ENCODE assay signal across 12 cellular contexts in the genomic region with DNA sequence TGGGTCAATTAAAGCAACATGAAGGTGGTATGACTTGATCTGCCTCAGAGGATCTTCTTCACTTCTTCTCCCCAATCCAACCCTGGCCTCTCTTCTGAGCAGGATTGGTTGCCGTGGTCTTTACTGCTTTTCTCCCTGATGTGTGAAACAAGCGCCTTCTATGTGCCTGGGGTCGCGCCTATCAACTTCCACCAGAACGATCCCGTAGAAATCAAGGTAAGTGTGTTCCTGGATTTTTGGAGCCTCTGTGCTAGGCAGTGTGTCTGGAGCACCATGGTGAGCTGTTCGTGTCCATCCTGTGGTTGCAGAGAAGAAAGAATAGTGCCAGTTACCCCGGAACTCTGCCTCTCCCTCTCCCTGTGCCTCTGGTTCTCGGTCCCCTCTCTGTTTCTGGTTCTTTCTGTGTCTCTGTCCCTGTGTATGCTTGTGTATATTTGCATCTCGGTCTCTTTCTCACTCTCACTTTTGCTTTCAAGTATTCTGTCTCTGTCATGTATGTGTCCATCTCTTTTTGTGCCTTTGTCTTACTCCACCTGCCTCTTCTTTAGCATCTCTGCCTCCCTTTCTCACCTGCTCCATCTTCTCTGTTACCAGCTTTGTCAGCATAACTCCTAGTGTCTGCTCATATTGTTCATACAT. TPM values are rescaled to one million over a fixed set of nuclear protein-coding genes. Genes with fewer than 3 reads are reported as not detected.
DNase-seq lines count a peak whose midpoint lies in the region; ATAC-seq and FAIRE-seq lines count a peak whose summit lies in the region.
"Had no signal": no experiment of that assay in that cellular context is flagged by ENCODE, and none has a peak within 500 bp of the region (broad histone marks: within the 10 kb centered on the region; RNA-seq: fewer than 3 reads in every experiment).

No MANE protein-coding gene starts in this region.

- no peak overlapping the region for H3K4me3 Mint-ChIP-seq in activated T-helper 2 cell treated with anti-CD3 and anti-CD28 coated beads, Interferon-gamma antibody, Interleukin-2, Interleukin-4, amounts not matched to agents 10 μg/mL and 5 μg/mL and 100 μg/mL, durations not matched to agents 14 hours and 24 hours and 36 hours (ENCODE audit: low read depth)
- no peak overlapping the region for H3K4me3 Mint-ChIP-seq in activated naive CD8-positive, alpha-beta T cell treated with anti-CD3 and anti-CD28 coated beads for 36 hours

- no peak for DNase-seq in activated T-helper 2 cell treated with anti-CD3 and anti-CD28 coated beads, Interferon-gamma antibody, Interleukin-2, Interleukin-4, amounts not matched to agents 10 μg/mL and 5 μg/mL and 100 μg/mL, durations not matched to agents 14 hours and 24 hours and 36 hours (ENCODE audit: low spot score)
- DNase-seq in RCC 7860 (ENCODE audit: low spot score) (no peak), AG08396 (ENCODE audit: low spot score) (no peak)
- no peak for DNase-seq in activated naive CD8-positive, alpha-beta T cell treated with anti-CD3 and anti-CD28 coated beads for 36 hours
- DNase-seq: mesenchymal stem cell; NCI-H2171 treated with DMSO at 0.1 percent for 48 hours; pancreas; RPMI8226; stimulated activated naive CD4-positive, alpha-beta T cell had no signal

- peaks cover 45% of the 10 kb centered on the region for H3K36me3 Mint-ChIP-seq in activated T-helper 2 cell treated with anti-CD3 and anti-CD28 coated beads, Interferon-gamma antibody, Interleukin-2, Interleukin-4, amounts not matched to agents 10 μg/mL and 5 μg/mL and 100 μg/mL, durations not matched to agents 14 hours and 24 hours and 36 hours (ENCODE audit: low read depth)
- H3K36me3 Mint-ChIP-seq in activated naive CD8-positive, alpha-beta T cell treated with anti-CD3 and anti-CD28 coated beads for 36 hours, result peaks cover 21% of the 10 kb centered on the region

- FAIRE-seq in RCC 7860 (lab: Jason Lieb, UNC), result no peak
- FAIRE-seq: pancreas had no signal

- ATAC-seq in GM18907 (IDR thresholded peaks at IDR 0.05; ENCODE audit: unreplicated experiment) (peak; percentile 75), GM21526 (IDR thresholded peaks at IDR 0.05; ENCODE audit: low FRiP score, unreplicated experiment) (peak; percentile 89), HG03064 (IDR thresholded peaks at IDR 0.05; ENCODE audit: low read depth, unreplicated experiment) (peak; percentile 75)
- ATAC-seq: pancreas had no signal

- peaks cover 5% of the 10 kb centered on the region for H3K4me1 Mint-ChIP-seq in activated T-helper 2 cell treated with anti-CD3 and anti-CD28 coated beads, Interferon-gamma antibody, Interleukin-2, Interleukin-4, amounts not matched to agents 10 μg/mL and 5 μg/mL and 100 μg/mL, durations not matched to agents 14 hours and 24 hours and 36 hours (ENCODE audit: low read depth)
- peaks cover 16% of the 10 kb centered on the region for H3K4me1 Mint-ChIP-seq in activated naive CD8-positive, alpha-beta T cell treated with anti-CD3 and anti-CD28 coated beads for 36 hours

- intact Hi-C loops in activated T-helper 2 cell treated with anti-CD3 and anti-CD28 coated beads, Interferon-gamma antibody, Interleukin-2, Interleukin-4, amounts not matched to agents 10 μg/mL and 5 μg/mL and 100 μg/mL, durations not matched to agents 14 hours and 24 hours and 36 hours (cut with micrococcal nuclease), result no loop called here

- H3K27me3 Mint-ChIP-seq in activated T-helper 2 cell treated with anti-CD3 and anti-CD28 coated beads, Interferon-gamma antibody, Interleukin-2, Interleukin-4, amounts not matched to agents 10 μg/mL and 5 μg/mL and 100 μg/mL, durations not matched to agents 14 hours and 24 hours and 36 hours (ENCODE audit: low read depth), result no peaks in the 10 kb centered on the region
- no peaks in the 10 kb centered on the region for H3K27me3 Mint-ChIP-seq in activated naive CD8-positive, alpha-beta T cell treated with anti-CD3 and anti-CD28 coated beads for 36 hours

- peak overlapping the region; percentile 2 for H3K27ac Mint-ChIP-seq in activated T-helper 2 cell treated with anti-CD3 and anti-CD28 coated beads, Interferon-gamma antibody, Interleukin-2, Interleukin-4, amounts not matched to agents 10 μg/mL and 5 μg/mL and 100 μg/mL, durations not matched to agents 14 hours and 24 hours and 36 hours
- H3K27ac Mint-ChIP-seq in activated naive CD8-positive, alpha-beta T cell treated with anti-CD3 and anti-CD28 coated beads for 36 hours, result no peak overlapping the region

- H3K9me3 Mint-ChIP-seq in activated T-helper 2 cell treated with anti-CD3 and anti-CD28 coated beads, Interferon-gamma antibody, Interleukin-2, Interleukin-4, amounts not matched to agents 10 μg/mL and 5 μg/mL and 100 μg/mL, durations not matched to agents 14 hours and 24 hours and 36 hours, result no peaks in the 10 kb centered on the region
- no peaks in the 10 kb centered on the region for H3K9me3 Mint-ChIP-seq in activated naive CD8-positive, alpha-beta T cell treated with anti-CD3 and anti-CD28 coated beads for 36 hours

RNA-seq across cellular contexts. Expression of a gene that starts 23.5 kb away (rescaled TPM):
- total RNA-seq in activated T-helper 2 cell treated with anti-CD3 and anti-CD28 coated beads, Interferon-gamma antibody, Interleukin-2, Interleukin-4, amounts not matched to agents 10 μg/mL and 5 μg/mL and 100 μg/mL, durations not matched to agents 14 hours and 24 hours and 36 hours, result 47.7 and 49.2 TPM in 2 replicates
- total RNA-seq in activated naive CD8-positive, alpha-beta T cell treated with anti-CD3 and anti-CD28 coated beads for 36 hours, result 10 to 100 TPM; 39.2 to 42.5 TPM
